In genomic region chr9:125994066-125994943, GRCh38 we compare ENCODE assay signal across 22 cellular contexts.
"Had no signal": no experiment of that assay in that cellular context is flagged by ENCODE, and none has a peak within 500 bp of the region (broad histone marks: within the 10 kb centered on the region; RNA-seq: fewer than 3 reads in every experiment).

No MANE protein-coding gene starts in this region.

- H3K9ac ChIP-seq: neural progenitor cell had no signal

- H3K4me3 ChIP-seq: breast epithelium, coronary artery, esophagus squamous epithelium, gastrocnemius medialis, lung, neural progenitor cell, prostate gland, suprapubic skin, tibial nerve had no signal

- H3K27me3 ChIP-seq: gastrocnemius medialis, neural progenitor cell, tibial nerve had no signal

- FAIRE-seq: urothelium cell line had no signal

- H2AFZ ChIP-seq: neural progenitor cell had no signal

- H3K4me1 ChIP-seq: breast epithelium, esophagus squamous epithelium, gastrocnemius medialis, prostate gland, suprapubic skin, tibial nerve had no signal

- H3K9me3 ChIP-seq: breast epithelium, esophagus squamous epithelium, gastrocnemius medialis, prostate gland, suprapubic skin, tibial nerve had no signal

- H3K4me2 ChIP-seq: neural progenitor cell had no signal

- H3K36me3 ChIP-seq: breast epithelium, esophagus squamous epithelium, gastrocnemius medialis, neural progenitor cell, prostate gland, suprapubic skin, tibial nerve had no signal

- H3K27ac ChIP-seq: breast epithelium, coronary artery, esophagus squamous epithelium, gastrocnemius medialis, neural progenitor cell, prostate gland, suprapubic skin, tibial nerve had no signal

- DNase-seq: activated CD4-positive, alpha-beta memory T cell treated with anti-CD3 and anti-CD28 coated beads, Interleukin-2, amount 10 ng/mL, durations not matched to agents 7 days and 5 days; activated CD4-positive, alpha-beta T cell treated with anti-CD3 and anti-CD28 coated beads for 48 hours; activated CD4-positive, CD25-positive, alpha-beta regulatory T cell; activated gamma-delta T cell; activated T-cell treated with anti-CD3 and anti-CD28 coated beads, Interleukin-2, amount 50 U/mL, for 72 hours; esophagus squamous epithelium; gastrocnemius medialis; hypothalamus; naive B cell; stimulated activated CD4-positive, alpha-beta T cell treated with anti-CD3 and anti-CD28 coated beads, Interleukin-1b, Interleukin-23, amount 100 ng/mL, for 48 hours; stimulated activated naive CD8-positive, alpha-beta T cell treated with anti-CD3 and anti-CD28 coated beads, Interleukin-15, amount 100 ng/mL, for 72 hours; T-helper 17 cell had no signal

- ATAC-seq: activated naive CD4-positive, alpha-beta T cell treated with anti-CD3 and anti-CD28 coated beads, Interleukin-2, amount 50 U/mL, for 72 hours; activated T-cell treated with anti-CD3 and anti-CD28 coated beads, Interleukin-2, amount 50 U/mL, for 72 hours; gastrocnemius medialis; stimulated activated effector memory CD8-positive, alpha-beta T cell treated with anti-CD3 and anti-CD28 coated beads, Interleukin-12 subunit alpha, Interleukin-12 subunit beta, amount 100 ng/mL, for 72 hours; stimulated activated naive CD8-positive, alpha-beta T cell treated with anti-CD3 and anti-CD28 coated beads, Interleukin-15, amount 100 ng/mL, for 72 hours; T-helper 17 cell had no signal
